Comparison of ENCODE assay signal across 1 cellular context in genomic region chr14:100067971-100068959, GRCh38.
A peak's percentile ranks its signal among the peaks of the same experiment; 100 is the strongest.
TF ChIP-seq lines count a peak whose summit lies in the region.

No MANE protein-coding gene starts in this region.

TF ChIP-seq in K562, 482 proteins besides CTCF, POLR2A, EP300 and RAD21 (continued from another document and continues in another):
- TF ChIP-seq TFAP4 (CRISPR knock-in tag; IDR thresholded peaks at IDR 0.05; ENCODE audit: borderline replicate concordance) (peak; percentile 84), TBL1XR1 (IDR thresholded peaks at IDR 0.05; ENCODE audit: low read length in 2 of 2) (peak in 1 of 2 experiments; percentile 48; a peak in 1 of 4 replicates), YY1 (IDR thresholded peaks at IDR 0.05; ENCODE audit: borderline replicate concordance in 1 of 3, control insufficient read depth in 1 of 3, extremely low read depth in 1 of 3, insufficient read depth in 3 of 3, insufficient read length in 1 of 3, insufficient replicate concordance in 2 of 3, low read depth in 1 of 3, low read length in 2 of 3) (peak in 1 of 3 experiments; percentile 75), ATF1 (CRISPR knock-in tag; IDR thresholded peaks at IDR 0.05) (no peak), ATF1 (tag; IDR thresholded peaks at IDR 0.05) (0 out of 2 replicates have a peak, but pooled peaks have one; percentile 36), PHB (CRISPR knock-in tag; IDR thresholded peaks at IDR 0.05) (no peak), MEF2A (IDR thresholded peaks at IDR 0.05; ENCODE audit: control insufficient read depth, low read depth, low read length) (no peak), TARDBP (IDR thresholded peaks at IDR 0.05) (no peak), SRSF1 (IDR thresholded peaks at IDR 0.05; ENCODE audit: low read depth, low read length) (no peak), MCM7 (IDR thresholded peaks at IDR 0.05) (no peak), MED1 (CRISPR knock-in tag; IDR thresholded peaks at IDR 0.05; ENCODE audit: borderline replicate concordance) (no peak), CXXC5 (CRISPR knock-in tag; IDR thresholded peaks at IDR 0.05) (peak; percentile 34; the same call in 1 of the 2 replicates), ZSCAN29 (IDR thresholded peaks at IDR 0.05) (no peak), ESRRB (CRISPR knock-in tag; IDR thresholded peaks at IDR 0.05; ENCODE audit: borderline replicate concordance) (no peak), HOXB6 (CRISPR knock-in tag; IDR thresholded peaks at IDR 0.05; ENCODE audit: borderline replicate concordance) (no peak), ARID3A (IDR thresholded peaks at IDR 0.05; ENCODE audit: borderline replicate concordance, low read depth, low read length) (no peak), ZNF696 (CRISPR knock-in tag; conservative IDR thresholded peaks at IDR 0.05) (no peak), SMARCE1 (IDR thresholded peaks at IDR 0.05) (peak; percentile 95), ZNF263 (CRISPR knock-in tag; IDR thresholded peaks at IDR 0.05; ENCODE audit: borderline replicate concordance) (no peak), HIVEP1 (CRISPR knock-in tag; IDR thresholded peaks at IDR 0.05) (no peak), EZH2 (IDR thresholded peaks at IDR 0.05; ENCODE audit: borderline replicate concordance, low read depth, low read length) (no peak), ZFX (CRISPR knock-in tag; IDR thresholded peaks at IDR 0.05) (peak; percentile 62), ZNF253 (CRISPR knock-in tag; conservative IDR thresholded peaks at IDR 0.05) (no peak), PPARD (CRISPR knock-in tag; IDR thresholded peaks at IDR 0.05) (no peak), FOXJ2 (tag; IDR thresholded peaks at IDR 0.05) (no peak), FOSL1 (tag; conservative IDR thresholded peaks at IDR 0.05) (peak; percentile 90), CBX3 (IDR thresholded peaks at IDR 0.05; ENCODE audit: borderline replicate concordance in 1 of 2, low read length in 2 of 2) (peak in 1 of 2 experiments; percentile 56; a peak in 1 of 3 replicates), ZFP1 (CRISPR knock-in tag; IDR thresholded peaks at IDR 0.05) (no peak), ZNF318 (IDR thresholded peaks at IDR 0.05; ENCODE audit: borderline replicate concordance in 1 of 2, low read depth in 1 of 2) (0 out of 4 replicates have a peak, but pooled peaks of 1 of the 2 experiments have one; percentile 16), NUFIP1 (IDR thresholded peaks at IDR 0.05; ENCODE audit: partially characterized antibody) (no peak), HDAC2 (IDR thresholded peaks at IDR 0.05) (peak; percentile 57; the same call in 1 of the 2 replicates), ZNF197 (CRISPR knock-in tag; IDR thresholded peaks at IDR 0.05; ENCODE audit: low read depth) (no peak), HNRNPL (IDR thresholded peaks at IDR 0.05; ENCODE audit: low read depth, low read length) (no peak), MEF2D (tag; conservative IDR thresholded peaks at IDR 0.05; ENCODE audit: low read depth) (no peak), CTBP1 (IDR thresholded peaks at IDR 0.05; ENCODE audit: borderline replicate concordance) (peak; percentile 80), PHTF2 (CRISPR knock-in tag; IDR thresholded peaks at IDR 0.05) (no peak), KLF1 (tag; IDR thresholded peaks at IDR 0.05) (peak; percentile 34; the same call in 1 of the 2 replicates), ZNF311 (CRISPR knock-in tag; IDR thresholded peaks at IDR 0.05) (0 out of 2 replicates have a peak, but pooled peaks have one; percentile 49), ZNF347 (CRISPR knock-in tag; IDR thresholded peaks at IDR 0.05; ENCODE audit: low read depth) (no peak), ZNF76 (CRISPR knock-in tag; IDR thresholded peaks at IDR 0.05; ENCODE audit: borderline replicate concordance) (no peak), TRIM24 (IDR thresholded peaks at IDR 0.05) (no peak; a peak in 1 of 4 replicates), CEBPG (CRISPR knock-in tag; IDR thresholded peaks at IDR 0.05) (no peak), CEBPG (tag; conservative IDR thresholded peaks at IDR 0.05 in 1 of 2, IDR thresholded peaks at IDR 0.05 in 1 of 2) (no peak), PTRF (tag; IDR thresholded peaks at IDR 0.05) (no peak), ARID1B (IDR thresholded peaks at IDR 0.05) (peak; percentile 93), FOXM1 (IDR thresholded peaks at IDR 0.05; ENCODE audit: low read depth) (no peak), FOXM1 (CRISPR knock-in tag; IDR thresholded peaks at IDR 0.05; ENCODE audit: low read depth) (no peak), FOXK1 (CRISPR knock-in tag; IDR thresholded peaks at IDR 0.05; ENCODE audit: borderline replicate concordance) (no peak), ZNF644 (tag; IDR thresholded peaks at IDR 0.05; ENCODE audit: low read depth) (no peak; the same call in 1 of the 2 replicates), BCLAF1 (IDR thresholded peaks at IDR 0.05; ENCODE audit: borderline replicate concordance in 1 of 2, control insufficient read depth in 1 of 2, low read depth in 2 of 2, low read length in 1 of 2) (0 out of 4 replicates have a peak, but pooled peaks of 1 of the 2 experiments have one; percentile 27), KLF10 (CRISPR knock-in tag; IDR thresholded peaks at IDR 0.05) (no peak), NFXL1 (CRISPR knock-in tag; IDR thresholded peaks at IDR 0.05) (no peak), MXD1 (CRISPR knock-in tag; IDR thresholded peaks at IDR 0.05; ENCODE audit: borderline replicate concordance, poor library complexity, severe bottlenecking) (no peak), IRF1 (CRISPR knock-in tag; IDR thresholded peaks at IDR 0.05; ENCODE audit: borderline replicate concordance) (no peak), PATZ1 (CRISPR knock-in tag; IDR thresholded peaks at IDR 0.05; ENCODE audit: borderline replicate concordance) (no peak), KHSRP (IDR thresholded peaks at IDR 0.05) (no peak), MAFK (IDR thresholded peaks at IDR 0.05; ENCODE audit: low read length) (no peak), ZNF75A (CRISPR knock-in tag; IDR thresholded peaks at IDR 0.05) (no peak)
